ENCODE assay signal across 8 cellular contexts in the genomic region with DNA sequence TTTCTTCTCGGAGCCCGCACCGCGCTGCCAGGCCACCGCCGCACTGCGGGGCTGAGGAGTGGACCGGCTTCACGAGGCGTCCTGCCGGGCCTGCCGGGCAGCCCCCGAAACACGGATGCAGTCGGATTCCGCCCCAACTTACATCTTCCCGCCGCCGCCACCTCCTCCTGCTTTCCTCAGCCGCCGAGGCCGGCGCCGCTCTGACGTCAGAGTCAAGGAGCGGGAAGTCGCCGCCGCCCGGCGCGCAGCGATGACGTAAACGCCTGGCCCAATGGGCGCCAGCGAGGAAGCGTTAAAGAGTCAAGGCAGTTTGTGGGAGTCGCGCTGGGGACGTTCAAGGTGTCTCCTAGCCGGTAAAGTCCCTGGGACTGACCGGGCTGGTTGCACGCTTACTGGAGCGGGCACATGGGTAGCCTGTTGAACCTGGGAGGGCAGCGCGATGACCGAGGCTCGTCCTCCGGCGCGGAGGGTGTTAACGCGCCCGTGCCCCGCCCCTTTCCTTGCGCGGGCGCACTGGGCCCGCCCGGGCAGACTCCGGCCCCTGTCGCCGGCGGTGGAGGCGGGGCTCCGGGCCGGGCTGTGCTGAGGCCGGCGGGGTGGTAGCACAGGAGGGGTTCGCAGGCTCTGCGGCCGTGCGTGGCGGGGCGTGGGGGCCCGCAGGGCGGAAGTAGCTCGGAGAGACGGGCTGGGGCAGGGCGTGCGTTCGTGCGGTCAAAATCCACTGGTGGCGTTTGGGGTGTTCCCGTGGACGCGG. TPM values are rescaled to one million over a fixed set of nuclear protein-coding genes. Genes with fewer than 3 reads are reported as not detected.
A peak's percentile ranks its signal among the peaks of the same experiment; 100 is the strongest.
DNase-seq lines count a peak whose midpoint lies in the region; ATAC-seq and TF ChIP-seq lines count a peak whose summit lies in the region.

Gene RNPS1, minus strand, starts transcription at position 214 of the 754 bp plus-strand sequence. CDS start 3,483 bp downstream, outside the sequence.

- H3K4me1 ChIP-seq in thoracic aorta (ENCODE audit: control insufficient read depth in 1 of 2, low read depth in 2 of 2): peaks cover 11 to 38% of the 10 kb centered on the region in 2 donors

- intact Hi-C loops in head of caudate nucleus (cut with DNase I): no loop called here

- H3K4me1 Mint-ChIP-seq in activated naive CD8-positive, alpha-beta T cell (ENCODE audit: low read depth): peaks cover 32% of the 10 kb centered on the region
- H3K4me1 Mint-ChIP-seq in osteocyte (ENCODE audit: unreplicated experiment): peaks cover 31% of the 10 kb centered on the region

- no peak for TF ChIP-seq CTCF in GM10266 (IDR thresholded peaks at IDR 0.05; ENCODE audit: control insufficient read depth, insufficient read depth, low read depth, missing control alignments)
- TF ChIP-seq CTCF in osteocyte (IDR thresholded peaks at IDR 0.05): no peak
- no peak for TF ChIP-seq CTCF in thoracic aorta (IDR thresholded peaks at IDR 0.05)

- DNase-seq in GM10266 (ENCODE audit: extremely low spot score) (peak; percentile 100), NCI-H1092 treated with DMSO at 0.1 percent for 48 hours (lab: John Stamatoyannopoulos, UW) (peak; percentile 95), SKM-1 treated with dmso at 0.1 percent for 144 hours (lab: John Stamatoyannopoulos, UW; ENCODE audit: unreplicated experiment) (peak; percentile 91), head of caudate nucleus (peak; percentile 84 to 98 (median 96)), osteocyte (ENCODE audit: extremely low spot score, unreplicated experiment) (peak; percentile 98), thoracic aorta (ENCODE audit: low spot score) (peak; percentile 77)

- H3K27me3 Mint-ChIP-seq in activated naive CD8-positive, alpha-beta T cell: no peaks in the 10 kb centered on the region
- no peaks in the 10 kb centered on the region for H3K27me3 Mint-ChIP-seq in osteocyte (ENCODE audit: unreplicated experiment)

- ATAC-seq in HG02610 (IDR thresholded peaks at IDR 0.05; ENCODE audit: unreplicated experiment): peak; percentile 70
- peak; percentile 89 for ATAC-seq in thoracic aorta (ENCODE audit: insufficient number of reproducible peaks, low FRiP score, low read depth)

- peak within 1 kb of the TSS; percentile 96 for H3K27ac Mint-ChIP-seq in activated naive CD8-positive, alpha-beta T cell
- H3K27ac Mint-ChIP-seq in osteocyte (ENCODE audit: unreplicated experiment): peak within 1 kb of the TSS; percentile 98

- no peaks in the 10 kb centered on the region for H3K27me3 ChIP-seq in thoracic aorta (replicated peaks; ENCODE audit: insufficient read depth)

- peak within 1 kb of the TSS; percentile 93 for H3K4me3 Mint-ChIP-seq in activated naive CD8-positive, alpha-beta T cell
- peak within 1 kb of the TSS; percentile 88 for H3K4me3 Mint-ChIP-seq in osteocyte (ENCODE audit: unreplicated experiment)

- H3K36me3 ChIP-seq in thoracic aorta: peaks cover 11% of the 10 kb centered on the region

- H3K9me3 ChIP-seq in thoracic aorta: no peaks in the 10 kb centered on the region

- no peaks in the 10 kb centered on the region for H3K9me3 Mint-ChIP-seq in activated naive CD8-positive, alpha-beta T cell (ENCODE audit: low read depth)
- no peaks in the 10 kb centered on the region for H3K9me3 Mint-ChIP-seq in osteocyte (ENCODE audit: unreplicated experiment)

- peak within 1 kb of the TSS; percentile 83 for H3K4me3 ChIP-seq in thoracic aorta

- peak within 1 kb of the TSS; percentile 94 to 95 for H3K27ac ChIP-seq in thoracic aorta

- H3K36me3 Mint-ChIP-seq in activated naive CD8-positive, alpha-beta T cell: peaks cover 3% of the 10 kb centered on the region
- H3K36me3 Mint-ChIP-seq in osteocyte (ENCODE audit: unreplicated experiment): no peaks in the 10 kb centered on the region

RNA-seq across cellular contexts. Expression of gene RNPS1, which starts in this region (rescaled TPM):
- total RNA-seq in osteocyte: 140 and 149 TPM in 2 replicates
- 100 to 1,000 TPM in 1 of 2 donors, 10 to 100 TPM in 1; 94.5 to 157 TPM for total RNA-seq in thoracic aorta

Comparison
In these comparisons a context has a peak if more than half of its experiments do, and no peak if none do; other contexts are left out.
1. Peak in every context shown above with its lines: DNase-seq, ATAC-seq, H3K4me3 ChIP-seq and H3K27ac ChIP-seq.